ENCODE assay signal across 37 cellular contexts in the genomic region with DNA sequence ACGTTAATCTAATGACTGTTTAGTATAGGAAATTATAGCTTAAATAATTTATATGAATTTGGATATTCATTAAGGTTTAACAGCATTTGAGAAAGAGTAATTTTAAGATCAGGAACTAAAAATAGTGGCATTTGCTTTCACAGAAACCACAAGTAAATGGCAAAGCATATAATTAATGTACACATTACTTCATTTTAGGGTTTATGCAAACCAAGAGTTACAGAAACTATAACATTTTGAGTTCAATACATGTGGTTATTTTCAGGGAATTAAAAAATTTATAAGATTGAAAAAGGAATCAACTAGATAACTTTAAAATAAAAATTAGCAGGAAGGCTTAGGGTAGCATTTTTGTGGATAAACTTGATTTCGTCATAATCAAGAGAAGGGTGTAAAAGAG.
"Had no signal": no experiment of that assay in that cellular context is flagged by ENCODE, and none has a peak within 500 bp of the region (broad histone marks: within the 10 kb centered on the region; RNA-seq: fewer than 3 reads in every experiment).

No MANE protein-coding gene starts in this region.

- H3K4me1 ChIP-seq: adrenal gland, body of pancreas, breast epithelium had no signal

- H3K4me1 Mint-ChIP-seq: activated B cell treated with CpG ODN at 0.5 μM for 24 hours; activated CD4-positive, alpha-beta T cell treated with anti-CD3 and anti-CD28 coated beads, Interleukin-2, amount 10 ng/mL, durations not matched to agents 24 days and 14 days; activated naive CD8-positive, alpha-beta T cell treated with anti-CD3 and anti-CD28 coated beads for 36 hours; activated T-helper 17 cell treated with anti-CD3 and anti-CD28 coated beads, Interleukin-2, amount 50 U/mL, for 72 hours had no signal

- H3K27ac ChIP-seq: adrenal gland, body of pancreas, brain microvascular endothelial cell, breast epithelium, VCaP had no signal

- FAIRE-seq: astrocyte, TTC549 had no signal

- H3K27me3 Mint-ChIP-seq: activated CD4-positive, alpha-beta T cell treated with anti-CD3 and anti-CD28 coated beads, Interleukin-2, amount 10 ng/mL, durations not matched to agents 24 days and 14 days; activated CD8-positive, alpha-beta T cell treated with anti-CD3 and anti-CD28 coated beads for 36 hours; activated T-helper 17 cell treated with anti-CD3 and anti-CD28 coated beads, Interleukin-2, amount 50 U/mL, for 72 hours had no signal

- H3K36me3 ChIP-seq: adrenal gland, brain microvascular endothelial cell, breast epithelium had no signal

- H3K9me3 Mint-ChIP-seq: activated B cell treated with CpG ODN at 0.5 μM for 24 hours; activated CD4-positive, alpha-beta memory T cell treated with anti-CD3 and anti-CD28 coated beads for 36 hours; activated CD4-positive, alpha-beta T cell treated with anti-CD3 and anti-CD28 coated beads, Interleukin-2, amount 10 ng/mL, durations not matched to agents 24 days and 14 days; activated CD8-positive, alpha-beta T cell treated with anti-CD3 and anti-CD28 coated beads for 36 hours; activated naive CD4-positive, alpha-beta T cell treated with anti-CD3 and anti-CD28 coated beads for 36 hours; activated naive CD4-positive, alpha-beta T cell treated with anti-CD3 and anti-CD28 coated beads, Interleukin-2, amount 50 U/mL, for 72 hours; activated naive CD8-positive, alpha-beta T cell treated with anti-CD3 and anti-CD28 coated beads for 36 hours; activated T-cell treated with anti-CD3 and anti-CD28 coated beads, Interleukin-2, amount 50 U/mL, for 4 hours; activated T-helper 1 cell treated with anti-CD3 and anti-CD28 coated beads, Interleukin-12 subunit alpha, Interleukin-12 subunit beta, Interleukin-2, Interleukin-4 antibody, amounts not matched to agents 30 ng/mL and 10 ng/mL and 1 ng/mL, durations not matched to agents 14 hours and 24 hours and 36 hours; activated T-helper 17 cell treated with anti-CD3 and anti-CD28 coated beads, Interleukin-2, amount 50 U/mL, for 72 hours; T-helper 1 cell treated with Interleukin-12 subunit alpha and Interleukin-12 subunit beta and Interleukin-4 antibody, amounts not matched to agents 30 μg/mL and 1 μg/mL, for 36 hours; T-helper 2 cell treated with Interferon-gamma antibody and Interleukin-4, amounts not matched to agents 5 μg/mL and 100 μg/mL, for 36 hours had no signal

- H3K4me3 ChIP-seq: adrenal gland, body of pancreas, breast epithelium had no signal

- H3K36me3 Mint-ChIP-seq: activated CD4-positive, alpha-beta memory T cell treated with anti-CD3 and anti-CD28 coated beads for 36 hours; activated naive CD4-positive, alpha-beta T cell treated with anti-CD3 and anti-CD28 coated beads, Interleukin-2, amount 50 U/mL, for 72 hours; activated naive CD8-positive, alpha-beta T cell treated with anti-CD3 and anti-CD28 coated beads for 36 hours had no signal

- H3K9me3 ChIP-seq: adrenal gland, body of pancreas, breast epithelium had no signal

- H3K27me3 ChIP-seq: adrenal gland, body of pancreas, brain microvascular endothelial cell, breast epithelium had no signal

- H3K4me3 Mint-ChIP-seq: activated B cell treated with CpG ODN at 0.5 μM for 24 hours; activated CD4-positive, alpha-beta memory T cell treated with anti-CD3 and anti-CD28 coated beads for 36 hours; activated CD4-positive, alpha-beta T cell treated with anti-CD3 and anti-CD28 coated beads, Interleukin-2, amount 10 ng/mL, durations not matched to agents 24 days and 14 days; activated CD8-positive, alpha-beta T cell treated with anti-CD3 and anti-CD28 coated beads for 36 hours; activated naive CD4-positive, alpha-beta T cell treated with anti-CD3 and anti-CD28 coated beads for 36 hours; activated naive CD8-positive, alpha-beta T cell treated with anti-CD3 and anti-CD28 coated beads for 36 hours; activated T-cell treated with anti-CD3 and anti-CD28 coated beads, Interleukin-2, amount 50 U/mL, for 4 hours; activated T-cell treated with anti-CD3 and anti-CD28 coated beads, Interleukin-2, amount 50 U/mL, for 72 hours; activated T-helper 1 cell treated with anti-CD3 and anti-CD28 coated beads, Interleukin-12 subunit alpha, Interleukin-12 subunit beta, Interleukin-2, Interleukin-4 antibody, amounts not matched to agents 30 ng/mL and 10 ng/mL and 1 ng/mL, durations not matched to agents 14 hours and 24 hours and 36 hours; activated T-helper 17 cell treated with anti-CD3 and anti-CD28 coated beads, Interleukin-2, amount 50 U/mL, for 72 hours; T-helper 1 cell treated with Interleukin-12 subunit alpha and Interleukin-12 subunit beta and Interleukin-4 antibody, amounts not matched to agents 30 μg/mL and 1 μg/mL, for 36 hours; T-helper 2 cell treated with Interferon-gamma antibody and Interleukin-4, amounts not matched to agents 5 μg/mL and 100 μg/mL, for 36 hours had no signal

- H3K27ac Mint-ChIP-seq: activated B cell treated with CpG ODN at 0.5 μM for 24 hours; activated CD4-positive, alpha-beta memory T cell treated with anti-CD3 and anti-CD28 coated beads for 36 hours; activated CD4-positive, alpha-beta T cell treated with anti-CD3 and anti-CD28 coated beads, Interleukin-2, amount 10 ng/mL, durations not matched to agents 24 days and 14 days; activated CD8-positive, alpha-beta T cell treated with anti-CD3 and anti-CD28 coated beads for 36 hours; activated naive CD4-positive, alpha-beta T cell treated with anti-CD3 and anti-CD28 coated beads for 36 hours; activated naive CD4-positive, alpha-beta T cell treated with anti-CD3 and anti-CD28 coated beads, Interleukin-2, amount 50 U/mL, for 72 hours; activated naive CD8-positive, alpha-beta T cell treated with anti-CD3 and anti-CD28 coated beads for 36 hours; activated T-cell treated with anti-CD3 and anti-CD28 coated beads, Interleukin-2, amount 50 U/mL, for 72 hours; activated T-helper 1 cell treated with anti-CD3 and anti-CD28 coated beads, Interleukin-12 subunit alpha, Interleukin-12 subunit beta, Interleukin-2, Interleukin-4 antibody, amounts not matched to agents 30 ng/mL and 10 ng/mL and 1 ng/mL, durations not matched to agents 14 hours and 24 hours and 36 hours; activated T-helper 17 cell treated with anti-CD3 and anti-CD28 coated beads, Interleukin-2, amount 50 U/mL, for 72 hours; T-helper 1 cell treated with Interleukin-12 subunit alpha and Interleukin-12 subunit beta and Interleukin-4 antibody, amounts not matched to agents 30 μg/mL and 1 μg/mL, for 36 hours; T-helper 2 cell treated with Interferon-gamma antibody and Interleukin-4, amounts not matched to agents 5 μg/mL and 100 μg/mL, for 36 hours had no signal

- DNase-seq: activated B cell treated with CpG ODN at 0.5 μM for 24 hours; activated CD4-positive, alpha-beta memory T cell treated with anti-CD3 and anti-CD28 coated beads for 36 hours; activated CD4-positive, alpha-beta T cell treated with anti-CD3 and anti-CD28 coated beads for 4 hours; activated CD4-positive, alpha-beta T cell treated with anti-CD3 and anti-CD28 coated beads, Interleukin-2, amount 10 ng/mL, durations not matched to agents 24 days and 14 days; activated CD4-positive, alpha-beta T cell treated with anti-CD3 and anti-CD28 coated beads, Interleukin-2, amount 50 U/mL, for 1 hour; activated CD4-positive, alpha-beta T cell treated with anti-CD3 and anti-CD28 coated beads, Interleukin-2, amount 50 U/mL, for 4 hours; activated CD4-positive, CD25-positive, alpha-beta regulatory T cell treated with anti-CD3 and anti-CD28 coated beads, Interleukin-2, amount 50 U/mL, for 72 hours; activated CD8-positive, alpha-beta memory T cell treated with anti-CD3 and anti-CD28 coated beads, Interleukin-2, amount 50 U/mL, for 4 hours; activated CD8-positive, alpha-beta T cell treated with anti-CD3 and anti-CD28 coated beads for 36 hours; activated effector memory CD4-positive, alpha-beta T cell treated with anti-CD3 and anti-CD28 coated beads, Interleukin-2, amount 50 U/mL, for 16 hours; activated gamma-delta T cell treated with Interleukin-2 at 50 U/mL for 16 hours; activated naive CD4-positive, alpha-beta T cell; activated naive CD4-positive, alpha-beta T cell treated with anti-CD3 and anti-CD28 coated beads for 36 hours; activated naive CD4-positive, alpha-beta T cell treated with anti-CD3 and anti-CD28 coated beads, Interleukin-2, amount 50 U/mL, for 16 hours; activated naive CD8-positive, alpha-beta T cell treated with anti-CD3 and anti-CD28 coated beads for 36 hours; activated T-cell treated with anti-CD3 and anti-CD28 coated beads for 4 hours; activated T-cell treated with anti-CD3 and anti-CD28 coated beads, Interleukin-2, amount 50 U/mL, for 1 hour; activated T-cell treated with anti-CD3 and anti-CD28 coated beads, Interleukin-2, amount 50 U/mL, for 4 hours; activated T-cell treated with anti-CD3 and anti-CD28 coated beads, Interleukin-2, amount 50 U/mL, for 72 hours; adrenal gland; amniotic stem cell; aorta; body of pancreas; brain microvascular endothelial cell; central memory CD4-positive, alpha-beta T cell; T-helper 1 cell; T-helper 2 cell; T-helper 9 cell had no signal

- ATAC-seq: activated CD8-positive, alpha-beta T cell treated with anti-CD3 and anti-CD28 coated beads for 36 hours; activated naive CD4-positive, alpha-beta T cell treated with anti-CD3 and anti-CD28 coated beads, Interleukin-2, amount 50 U/mL, for 72 hours; activated T-cell treated with anti-CD3 and anti-CD28 coated beads, Interleukin-2, amount 50 U/mL, for 4 hours; activated T-cell treated with anti-CD3 and anti-CD28 coated beads, Interleukin-2, amount 50 U/mL, for 72 hours; activated T-helper 17 cell treated with anti-CD3 and anti-CD28 coated beads, Interleukin-2, amount 50 U/mL, for 72 hours; body of pancreas had no signal
